Comparison of ENCODE assay signal across 7 cellular contexts in the genomic region with DNA sequence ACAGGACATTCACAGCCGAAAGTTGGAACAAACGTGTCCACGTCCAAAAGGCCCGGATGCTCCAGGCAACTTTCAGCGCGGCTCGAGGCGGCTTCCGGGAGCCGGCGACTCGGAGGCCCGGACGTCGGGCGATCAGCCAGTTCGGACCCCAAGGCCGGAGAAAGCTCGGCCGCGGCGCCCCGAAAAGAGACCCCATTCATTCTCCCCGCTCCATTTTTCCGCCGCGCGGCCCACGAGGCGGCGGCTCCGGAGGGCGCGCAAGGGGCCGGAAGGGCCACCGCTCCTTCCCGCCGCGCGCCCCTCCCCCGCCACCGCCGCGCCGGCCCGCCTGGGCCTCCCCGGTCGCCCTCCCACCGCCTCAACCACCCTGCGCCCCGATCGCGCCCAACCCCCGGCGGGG.
DNase-seq lines count a peak whose midpoint lies in the region; ATAC-seq, FAIRE-seq and TF ChIP-seq lines count a peak whose summit lies in the region.
"Not testable (repeated sequence)": the region's sequence is repeated elsewhere in the genome, so short reads cannot be mapped to it uniquely, and the experiment has no call there.

No MANE protein-coding gene starts in this region.

- H3K4me1 Mint-ChIP-seq in activated CD4-positive, alpha-beta T cell treated with anti-CD3 and anti-CD28 coated beads, Interleukin-2, amount 10 ng/mL, durations not matched to agents 24 days and 14 days, result not testable (repeated sequence)

- H3K9me3 ChIP-seq in HUES6 (ENCODE audit: control insufficient read depth, insufficient read depth, low read depth, low read length); iPS-18a (ENCODE audit: control insufficient read depth, low read depth, low read length); ovary: not testable (repeated sequence)

- WGBS in ovary, 3 donors, result 0% methylated on average over 35 of the region's 55 CpGs; no CpG with 5 or more reads in 2 of the 3 donors

- H3K27ac ChIP-seq in HUES6 (ENCODE audit: low read depth, low read length); iPS-18a (ENCODE audit: low read length); ovary: not testable (repeated sequence)

- not testable (repeated sequence) for H3K27me3 Mint-ChIP-seq in activated CD4-positive, alpha-beta T cell treated with anti-CD3 and anti-CD28 coated beads, Interleukin-2, amount 10 ng/mL, durations not matched to agents 24 days and 14 days

- not testable (repeated sequence) for H3K27me3 ChIP-seq in HUES6 (ENCODE audit: control insufficient read depth, insufficient read depth, low read length); bronchial epithelial cell (ENCODE audit: control insufficient read depth, insufficient read depth, low read length); iPS-18a (ENCODE audit: control insufficient read depth, insufficient read depth, low read length); ovary

- H3K9me3 Mint-ChIP-seq in activated CD4-positive, alpha-beta T cell treated with anti-CD3 and anti-CD28 coated beads, Interleukin-2, amount 10 ng/mL, durations not matched to agents 24 days and 14 days, result not testable (repeated sequence)

- H3K27ac Mint-ChIP-seq in activated CD4-positive, alpha-beta T cell treated with anti-CD3 and anti-CD28 coated beads, Interleukin-2, amount 10 ng/mL, durations not matched to agents 24 days and 14 days, result not testable (repeated sequence)

- peak overlapping the region; percentile 69 for H3K9ac ChIP-seq in HUES6 (ENCODE audit: low read length)
- not testable (repeated sequence) for H3K9ac ChIP-seq in iPS-18a (ENCODE audit: low read length)

- not testable (repeated sequence) for H3K36me3 ChIP-seq in HUES6 (ENCODE audit: control insufficient read depth, insufficient read depth, low read length); bronchial epithelial cell (ENCODE audit: control insufficient read depth, insufficient read depth, low read length); iPS-18a (ENCODE audit: control insufficient read depth, low read depth, low read length); ovary

- peak overlapping the region; percentile 53 for H3K4me3 ChIP-seq in HUES6 (ENCODE audit: low read depth, low read length)
- peak overlapping the region; percentile 48 for H3K4me3 ChIP-seq in bronchial epithelial cell (ENCODE audit: low read depth, low read length)
- peak overlapping the region; percentile 42 for H3K4me3 ChIP-seq in iPS-18a (ENCODE audit: low read length)
- H3K4me3 ChIP-seq in ovary, result peak overlapping the region; percentile 46

- peak; percentile 21 for ATAC-seq in GM18873 (IDR thresholded peaks at IDR 0.05; ENCODE audit: low FRiP score, unreplicated experiment)
- peak; percentile 21 for ATAC-seq in HG02571 (IDR thresholded peaks at IDR 0.05; ENCODE audit: unreplicated experiment)

- not testable (repeated sequence) for H3K36me3 Mint-ChIP-seq in activated CD4-positive, alpha-beta T cell treated with anti-CD3 and anti-CD28 coated beads, Interleukin-2, amount 10 ng/mL, durations not matched to agents 24 days and 14 days (ENCODE audit: low read depth)

- peak overlapping the region; percentile 61 for H3K4me3 Mint-ChIP-seq in activated CD4-positive, alpha-beta T cell treated with anti-CD3 and anti-CD28 coated beads, Interleukin-2, amount 10 ng/mL, durations not matched to agents 24 days and 14 days

- not testable (repeated sequence) for TF ChIP-seq CTCF in bronchial epithelial cell (IDR thresholded peaks at IDR 0.05; ENCODE audit: insufficient read depth, low read length, severe bottlenecking); ovary (IDR thresholded peaks at IDR 0.05)

- not testable (repeated sequence) for TF ChIP-seq POLR2A in ovary (IDR thresholded peaks at IDR 0.05)

- peak; percentile 84 for DNase-seq in activated CD4-positive, alpha-beta T cell treated with anti-CD3 and anti-CD28 coated beads, Interleukin-2, amount 10 ng/mL, durations not matched to agents 24 days and 14 days
- peak; percentile 0 for DNase-seq in bronchial epithelial cell (ENCODE audit: low read depth)
- DNase-seq in ovary, result peak in 3 of 5 donors; percentile 20 to 65 (median 60)

- not testable (repeated sequence) for H3K4me1 ChIP-seq in HUES6 (ENCODE audit: control insufficient read depth, insufficient read depth, low read length); iPS-18a (ENCODE audit: control insufficient read depth, low read depth, low read length); ovary (ENCODE audit: insufficient read depth)

- not testable (repeated sequence) for TF ChIP-seq EP300 in ovary (IDR thresholded peaks at IDR 0.05)

- not testable (repeated sequence) for FAIRE-seq in bronchial epithelial cell (lab: Jason Lieb, UNC)

- intact Hi-C loops in activated CD4-positive, alpha-beta T cell treated with anti-CD3 and anti-CD28 coated beads, Interleukin-2, amount 10 ng/mL, durations not matched to agents 24 days and 14 days (cut with micrococcal nuclease); ovary (cut with DNase I): not testable (repeated sequence)

Comparison
In these comparisons a context has a peak if more than half of its experiments do, and no peak if none do; other contexts are left out.
1. DNase-seq: peak in every context shown above with its lines; median percentile 84 in activated CD4-positive, alpha-beta T cell treated with anti-CD3 and anti-CD28 coated beads, Interleukin-2, amount 10 ng/mL, durations not matched to agents 24 days and 14 days; 60 in ovary; 0 in bronchial epithelial cell.